ENCODE assay signal across 1 cellular context in the genomic region with DNA sequence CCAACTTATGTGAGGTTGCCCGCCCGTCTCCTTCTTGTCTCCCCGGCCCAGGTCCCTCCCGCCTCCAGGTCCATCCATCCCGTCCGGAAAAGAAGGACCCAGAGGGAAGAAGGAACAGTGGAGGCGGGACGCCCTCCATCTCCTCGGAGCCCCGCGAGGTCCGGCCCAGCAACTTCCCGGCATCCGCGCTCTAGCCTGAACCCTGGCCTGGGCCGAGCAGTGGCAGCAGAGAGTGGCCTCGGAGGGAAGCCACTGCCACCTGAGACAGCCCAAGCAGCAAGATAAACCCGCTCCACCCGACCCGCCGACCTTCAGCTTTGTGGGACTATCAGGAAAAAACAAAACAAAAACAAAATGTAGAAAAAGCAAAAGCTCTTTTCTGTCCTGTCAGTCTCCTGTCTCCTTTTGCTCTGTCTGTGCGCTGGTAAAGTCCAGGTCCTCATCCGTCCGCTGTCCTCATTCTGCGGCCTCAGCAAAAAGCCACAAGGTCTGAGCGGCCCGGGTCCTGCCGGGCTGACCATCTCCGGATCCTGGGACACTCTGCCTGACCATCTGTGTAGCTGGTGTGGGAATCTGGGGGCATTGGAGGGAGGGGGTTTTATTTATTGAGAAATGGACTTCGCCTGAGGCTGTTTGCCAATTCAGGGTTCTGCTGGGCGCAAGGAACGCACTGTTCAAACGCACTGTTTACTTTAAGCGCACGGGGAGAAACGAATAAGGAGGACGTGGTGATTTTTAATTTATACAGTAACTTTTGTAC.
TF ChIP-seq lines count a peak whose summit lies in the region.

No MANE protein-coding gene starts in this region.

TF ChIP-seq in K562, 482 proteins besides CTCF, POLR2A, EP300 and RAD21:
- TF ChIP-seq ZNF316 (IDR thresholded peaks at IDR 0.05), result peak; percentile 69
- TF ChIP-seq SRSF3 (IDR thresholded peaks at IDR 0.05; ENCODE audit: insufficient read depth, low read length), result no peak
- TF ChIP-seq C11orf30 (IDR thresholded peaks at IDR 0.05; ENCODE audit: low read depth), result peak; percentile 48
- peak; percentile 25; the same call in 1 of the 2 replicates for TF ChIP-seq MAFK (IDR thresholded peaks at IDR 0.05; ENCODE audit: low read length)
- TF ChIP-seq BMI1 (IDR thresholded peaks at IDR 0.05; ENCODE audit: low read length), result no peak
- TF ChIP-seq, protein P1, sequence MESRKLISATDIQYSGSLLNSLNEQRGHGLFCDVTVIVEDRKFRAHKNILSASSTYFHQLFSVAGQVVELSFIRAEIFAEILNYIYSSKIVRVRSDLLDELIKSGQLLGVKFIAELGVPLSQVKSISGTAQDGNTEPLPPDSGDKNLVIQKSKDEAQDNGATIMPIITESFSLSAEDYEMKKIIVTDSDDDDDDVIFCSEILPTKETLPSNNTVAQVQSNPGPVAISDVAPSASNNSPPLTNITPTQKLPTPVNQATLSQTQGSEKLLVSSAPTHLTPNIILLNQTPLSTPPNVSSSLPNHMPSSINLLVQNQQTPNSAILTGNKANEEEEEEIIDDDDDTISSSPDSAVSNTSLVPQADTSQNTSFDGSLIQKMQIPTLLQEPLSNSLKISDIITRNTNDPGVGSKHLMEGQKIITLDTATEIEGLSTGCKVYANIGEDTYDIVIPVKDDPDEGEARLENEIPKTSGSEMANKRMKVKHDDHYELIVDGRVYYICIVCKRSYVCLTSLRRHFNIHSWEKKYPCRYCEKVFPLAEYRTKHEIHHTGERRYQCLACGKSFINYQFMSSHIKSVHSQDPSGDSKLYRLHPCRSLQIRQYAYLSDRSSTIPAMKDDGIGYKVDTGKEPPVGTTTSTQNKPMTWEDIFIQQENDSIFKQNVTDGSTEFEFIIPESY (CRISPR knock-in tag; IDR thresholded peaks at IDR 0.05), result 0 out of 2 replicates have a peak, but pooled peaks have one; percentile 14
- no peak for TF ChIP-seq ZNF232 (CRISPR knock-in tag; IDR thresholded peaks at IDR 0.05)
- TF ChIP-seq GTF2E2 (tag; IDR thresholded peaks at IDR 0.05), result no peak
- TF ChIP-seq MAFF (IDR thresholded peaks at IDR 0.05; ENCODE audit: low read length), result peak; percentile 6; the same call in 1 of the 2 replicates
- TF ChIP-seq KHSRP (IDR thresholded peaks at IDR 0.05), result no peak
